Comparison of ENCODE assay signal across 1 cellular context in the genomic region with DNA sequence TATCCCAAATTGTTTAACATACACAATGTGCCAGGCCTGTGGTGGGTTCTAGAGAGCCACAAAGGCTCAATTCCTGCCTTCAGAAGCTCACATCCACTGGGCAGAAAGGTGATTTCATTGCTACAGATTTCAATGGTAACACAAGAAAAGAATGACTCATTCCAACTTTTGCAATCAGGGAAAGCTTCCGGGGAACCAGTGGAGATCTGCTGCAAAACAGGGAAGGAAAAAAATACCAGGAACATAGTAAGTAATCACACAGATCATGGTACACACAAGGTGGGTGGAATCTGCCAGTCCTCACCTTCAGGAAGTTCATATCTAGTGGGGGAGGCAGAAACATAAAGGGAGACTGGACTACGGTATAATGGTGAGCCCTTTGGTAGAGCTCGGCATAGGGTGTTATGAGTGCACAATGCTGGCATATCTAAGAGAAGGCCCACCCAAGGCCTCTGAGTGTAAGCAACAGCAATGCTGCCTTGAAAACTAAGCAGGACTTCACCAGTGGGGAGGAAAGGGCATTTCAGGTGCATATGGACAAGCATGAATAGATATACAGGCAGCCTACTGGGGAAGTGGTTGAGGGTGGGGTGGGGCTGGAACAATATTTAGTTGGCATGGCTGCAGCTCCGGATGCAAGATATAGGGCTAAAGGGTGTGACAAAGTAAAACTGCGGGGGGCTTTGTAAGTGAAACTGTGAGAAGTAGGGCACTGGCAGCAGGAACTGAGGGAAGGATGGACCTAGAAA.
TF ChIP-seq lines count a peak whose summit lies in the region.

No MANE protein-coding gene starts in this region.

TF ChIP-seq in K562, 482 proteins besides CTCF, POLR2A, EP300 and RAD21 (continued from another document):
- no peak for TF ChIP-seq ZNF76 (CRISPR knock-in tag; IDR thresholded peaks at IDR 0.05; ENCODE audit: borderline replicate concordance)
- TF ChIP-seq, protein P1, sequence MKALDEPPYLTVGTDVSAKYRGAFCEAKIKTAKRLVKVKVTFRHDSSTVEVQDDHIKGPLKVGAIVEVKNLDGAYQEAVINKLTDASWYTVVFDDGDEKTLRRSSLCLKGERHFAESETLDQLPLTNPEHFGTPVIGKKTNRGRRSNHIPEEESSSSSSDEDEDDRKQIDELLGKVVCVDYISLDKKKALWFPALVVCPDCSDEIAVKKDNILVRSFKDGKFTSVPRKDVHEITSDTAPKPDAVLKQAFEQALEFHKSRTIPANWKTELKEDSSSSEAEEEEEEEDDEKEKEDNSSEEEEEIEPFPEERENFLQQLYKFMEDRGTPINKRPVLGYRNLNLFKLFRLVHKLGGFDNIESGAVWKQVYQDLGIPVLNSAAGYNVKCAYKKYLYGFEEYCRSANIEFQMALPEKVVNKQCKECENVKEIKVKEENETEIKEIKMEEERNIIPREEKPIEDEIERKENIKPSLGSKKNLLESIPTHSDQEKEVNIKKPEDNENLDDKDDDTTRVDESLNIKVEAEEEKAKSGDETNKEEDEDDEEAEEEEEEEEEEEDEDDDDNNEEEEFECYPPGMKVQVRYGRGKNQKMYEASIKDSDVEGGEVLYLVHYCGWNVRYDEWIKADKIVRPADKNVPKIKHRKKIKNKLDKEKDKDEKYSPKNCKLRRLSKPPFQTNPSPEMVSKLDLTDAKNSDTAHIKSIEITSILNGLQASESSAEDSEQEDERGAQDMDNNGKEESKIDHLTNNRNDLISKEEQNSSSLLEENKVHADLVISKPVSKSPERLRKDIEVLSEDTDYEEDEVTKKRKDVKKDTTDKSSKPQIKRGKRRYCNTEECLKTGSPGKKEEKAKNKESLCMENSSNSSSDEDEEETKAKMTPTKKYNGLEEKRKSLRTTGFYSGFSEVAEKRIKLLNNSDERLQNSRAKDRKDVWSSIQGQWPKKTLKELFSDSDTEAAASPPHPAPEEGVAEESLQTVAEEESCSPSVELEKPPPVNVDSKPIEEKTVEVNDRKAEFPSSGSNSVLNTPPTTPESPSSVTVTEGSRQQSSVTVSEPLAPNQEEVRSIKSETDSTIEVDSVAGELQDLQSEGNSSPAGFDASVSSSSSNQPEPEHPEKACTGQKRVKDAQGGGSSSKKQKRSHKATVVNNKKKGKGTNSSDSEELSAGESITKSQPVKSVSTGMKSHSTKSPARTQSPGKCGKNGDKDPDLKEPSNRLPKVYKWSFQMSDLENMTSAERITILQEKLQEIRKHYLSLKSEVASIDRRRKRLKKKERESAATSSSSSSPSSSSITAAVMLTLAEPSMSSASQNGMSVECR (CRISPR knock-in tag; IDR thresholded peaks at IDR 0.05): no peak
- TF ChIP-seq, protein P2, sequence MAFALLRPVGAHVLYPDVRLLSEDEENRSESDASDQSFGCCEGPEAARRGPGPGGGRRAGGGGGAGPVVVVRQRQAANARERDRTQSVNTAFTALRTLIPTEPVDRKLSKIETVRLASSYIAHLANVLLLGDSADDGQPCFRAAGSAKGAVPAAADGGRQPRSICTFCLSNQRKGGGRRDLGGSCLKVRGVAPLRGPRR (CRISPR knock-in tag; IDR thresholded peaks at IDR 0.05): no peak
- TF ChIP-seq ZNF584 (CRISPR knock-in tag; IDR thresholded peaks at IDR 0.05; ENCODE audit: low read depth): 0 out of 2 replicates have a peak, but pooled peaks have one; percentile 46
